Comparison of ENCODE assay signal across 8 cellular contexts in the genomic region with DNA sequence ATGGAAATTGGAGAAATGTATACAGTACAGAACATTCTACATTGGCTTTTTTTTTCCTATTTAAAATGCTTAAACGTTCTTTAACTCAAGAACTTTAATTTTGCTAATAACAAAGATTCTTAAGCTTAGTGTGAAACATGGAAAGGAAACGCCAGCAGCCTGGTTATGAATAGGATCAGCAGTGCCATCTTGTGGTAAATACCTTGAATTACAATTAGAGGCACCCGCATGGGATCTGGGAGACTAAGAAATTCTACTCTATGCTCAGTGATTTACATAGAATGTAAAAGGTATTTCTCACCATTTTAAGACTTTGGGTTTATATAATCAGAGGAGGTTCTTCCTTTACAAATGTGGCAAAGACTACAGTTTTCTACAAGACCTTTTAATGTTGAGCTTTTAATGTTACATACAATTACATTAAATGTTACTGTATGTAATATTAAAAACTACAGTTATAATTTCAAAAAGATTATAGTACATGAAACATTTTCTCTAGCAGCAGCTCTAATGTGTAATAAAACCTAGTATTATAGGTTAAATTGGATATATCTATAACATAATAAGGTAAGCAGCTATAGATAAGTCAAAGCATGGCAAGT. TPM values are rescaled to one million over a fixed set of nuclear protein-coding genes. Genes with fewer than 3 reads are reported as not detected.
DNase-seq lines count a peak whose midpoint lies in the region; ATAC-seq and TF ChIP-seq lines count a peak whose summit lies in the region.

No MANE protein-coding gene starts in this region.

- H3K27ac ChIP-seq in OCI-LY7 (ENCODE audit: low read depth, low read length, poor library complexity, severe bottlenecking) = no peak overlapping the region
- no peak overlapping the region for H3K27ac ChIP-seq in breast epithelium

- no peaks in the 10 kb centered on the region for H3K9me2 ChIP-seq in OCI-LY7 (ENCODE audit: insufficient read depth, low read length)

- H3K27me3 Mint-ChIP-seq in type B pancreatic cell = peaks cover 4% of the 10 kb centered on the region

- H3K4me3 Mint-ChIP-seq in type B pancreatic cell = no peak overlapping the region

- no peak overlapping the region for H3K27ac Mint-ChIP-seq in type B pancreatic cell

- CTCF ChIA-PET in OCI-LY7 (lab: Charles Lee; ENCODE audit: unreplicated experiment) = interaction anchor here (0.6 to 1.5 kb wide), 4 partner anchors 30 to 403 kb away, joined by 3 to 9 read pairs (median 4); a partner anchor contains a TSS

- H3K4me3 ChIP-seq in OCI-LY7 (ENCODE audit: low read depth, low read length, poor library complexity, severe bottlenecking) (no peak overlapping the region), breast epithelium (no peak overlapping the region)

- H3K27me3 ChIP-seq in breast epithelium = no peaks in the 10 kb centered on the region

- H3K9me3 Mint-ChIP-seq in type B pancreatic cell = peaks cover 6% of the 10 kb centered on the region

- no peak overlapping the region for H3K4me2 ChIP-seq in OCI-LY7 (ENCODE audit: low read length)

- H3K4me1 ChIP-seq in OCI-LY7 (ENCODE audit: insufficient read depth, low read length, poor library complexity, severe bottlenecking) (no peaks in the 10 kb centered on the region), breast epithelium (no peaks in the 10 kb centered on the region)

- H4K20me1 ChIP-seq in OCI-LY7 (ENCODE audit: insufficient read depth, low read length) = no peaks in the 10 kb centered on the region

- H3K79me2 ChIP-seq in OCI-LY7 (ENCODE audit: insufficient read depth, low read depth, low read length) = no peaks in the 10 kb centered on the region

- POLR2A ChIA-PET in OCI-LY7 (lab: Charles Lee) = interaction anchor here (0.7 to 1.3 kb wide), 5 partner anchors 10 to 253 kb away, joined by 3 to 4 read pairs (median 3); no protein-coding TSS in a partner anchor

- BruUV-seq in OCI-LY7 (replicated peaks; lab: Mats Ljungman, UMichigan) = no TSS peak

- H3K36me3 ChIP-seq in OCI-LY7 (ENCODE audit: insufficient read depth, low read length) (no peaks in the 10 kb centered on the region), breast epithelium (no peaks in the 10 kb centered on the region)

- H3K9me3 ChIP-seq in OCI-LY7 (ENCODE audit: low read length) (no peaks in the 10 kb centered on the region), breast epithelium (no peaks in the 10 kb centered on the region)

- peaks cover 5% of the 10 kb centered on the region for H3K4me1 Mint-ChIP-seq in type B pancreatic cell (ENCODE audit: unreplicated experiment)

- TF ChIP-seq CTCF in OCI-LY7 (conservative IDR thresholded peaks at IDR 0.05; ENCODE audit: low read length) (peak; percentile 96), breast epithelium (IDR thresholded peaks at IDR 0.05) (peak in 2 of 3 donors; percentile 44 to 68), type B pancreatic cell (conservative IDR thresholded peaks at IDR 0.05) (peak; percentile 88)

- DNase-seq in activated gamma-delta T cell treated with Interleukin-2 at 50 U/mL for 16 hours = peak; percentile 8
- no peak for DNase-seq in activated gamma-delta T cell (lab: John Stamatoyannopoulos, UW)
- DNase-seq in OCI-LY7 (ENCODE audit: low spot score) = peak; percentile 69
- no peak for DNase-seq in breast epithelium (ENCODE audit: low spot score in 2 of 2)
- DNase-seq in left kidney (ENCODE audit: low read depth, low spot score) = peak; percentile 53
- no peak for DNase-seq in type B pancreatic cell (ENCODE audit: extremely low spot score, unreplicated experiment)

- ATAC-seq in HG03196 (IDR thresholded peaks at IDR 0.05; ENCODE audit: unreplicated experiment) = peak; percentile 61
- no peak for ATAC-seq in HG02870 (IDR thresholded peaks at IDR 0.05; ENCODE audit: unreplicated experiment)

- H2AFZ ChIP-seq in OCI-LY7 (ENCODE audit: low read length) = no peak overlapping the region

- H3K36me3 Mint-ChIP-seq in type B pancreatic cell = peaks cover 4% of the 10 kb centered on the region

- no peak for TF ChIP-seq POLR2A in breast epithelium (IDR thresholded peaks at IDR 0.05)

- intact Hi-C loops in OCI-LY7 (cut with micrococcal nuclease; ENCODE audit: unreplicated experiment) (loop anchor here (1.0 kb wide), 3 partner anchors 30 to 404 kb away; no protein-coding TSS in a partner anchor), breast epithelium (cut with DNase I; ENCODE audit: low total_unique reads) (no loop called here)

RNA-seq across cellular contexts. Expression of a gene that starts 32.1 kb away (rescaled TPM):
- not detected in 2 replicates for total RNA-seq in OCI-LY7 (2014; rRNA removed; shearing (Covaris generic))
- total RNA-seq in OCI-LY7 (2022) = not detected in 2 replicates
- total RNA-seq in breast epithelium = not detected
- total RNA-seq in type B pancreatic cell (ENCODE audit: low replicate concordance) = not detected in 2 replicates

RNA-seq across cellular contexts. Expression of a gene that starts 49.6 kb away (rescaled TPM):
- total RNA-seq in OCI-LY7 (2014; rRNA removed; shearing (Covaris generic)) = 116 and 148 TPM in 2 replicates
- total RNA-seq in OCI-LY7 (2022) (132 and 133 TPM in 2 replicates), breast epithelium (10 to 100 TPM; 60.8 to 80.8 (median 70.8) TPM), type B pancreatic cell (ENCODE audit: low replicate concordance) (83.5 and 94.3 TPM in 2 replicates)

Comparison
In these comparisons a context has a peak if more than half of its experiments do, and no peak if none do; other contexts are left out.
1. DNase-seq: peak in activated gamma-delta T cell treated with Interleukin-2 at 50 U/mL for 16 hours (single experiment), OCI-LY7 (single experiment) and left kidney (single experiment); none in activated gamma-delta T cell (single experiment), breast epithelium (0 of 2) and type B pancreatic cell (single experiment).
2. Peak in every context shown above with its lines, with median percentiles within 50 percentile points of each other: CTCF ChIP-seq.